Comparison of ENCODE assay signal across 15 cellular contexts in the genomic region with DNA sequence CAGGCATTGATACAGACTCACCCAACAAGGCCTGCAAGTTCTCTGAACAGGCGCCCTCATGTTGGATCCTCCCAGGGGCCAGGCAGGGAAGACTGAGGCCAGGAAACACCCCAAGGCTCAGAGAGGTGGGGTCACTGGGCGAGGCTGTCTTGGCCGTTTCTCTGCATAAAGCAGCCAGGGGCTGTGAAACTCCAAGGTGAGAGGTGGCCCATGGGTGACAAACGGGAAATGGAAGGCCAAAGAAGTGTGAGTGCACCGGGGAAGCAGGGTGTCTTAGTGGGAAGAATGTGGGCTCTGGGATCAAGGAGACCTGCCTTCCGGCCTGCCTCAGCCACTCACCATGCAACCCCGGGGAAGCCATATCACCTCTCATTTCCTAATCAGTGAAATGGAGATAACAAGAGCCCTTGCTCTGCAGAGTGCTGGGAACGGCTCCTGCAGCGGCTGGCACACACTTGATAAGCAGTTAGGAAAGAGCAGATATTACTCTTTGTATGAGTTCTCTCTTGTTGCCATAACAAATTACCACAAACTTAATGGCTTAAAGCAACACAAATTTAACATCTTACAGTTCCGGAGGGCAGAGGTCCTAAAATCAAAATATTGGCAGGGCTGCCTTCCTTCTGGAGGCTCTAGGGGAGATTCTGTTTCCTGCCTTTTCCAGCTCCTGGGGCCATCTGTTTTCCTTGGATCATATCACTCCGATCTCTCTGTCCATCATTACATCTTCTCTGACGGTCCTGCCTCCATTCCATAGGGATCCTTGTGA.
DNase-seq lines count a peak whose midpoint lies in the region; TF ChIP-seq lines count a peak whose summit lies in the region.
"Had no signal": no experiment of that assay in that cellular context is flagged by ENCODE, and none has a peak within 500 bp of the region (broad histone marks: within the 10 kb centered on the region; RNA-seq: fewer than 3 reads in every experiment).

No MANE protein-coding gene starts in this region.

- WGBS in testis, 2 donors: 54 to 59% methylated on average over 9 to 12 of the region's 12 CpGs

- no peaks in the 10 kb centered on the region for H3K36me3 Mint-ChIP-seq in MCF 10A (ENCODE audit: insufficient read depth, unreplicated experiment)

- peak overlapping the region; percentile 7 for H3K27ac Mint-ChIP-seq in MCF 10A (ENCODE audit: low read depth, unreplicated experiment)
- H3K27ac Mint-ChIP-seq: activated CD4-positive, alpha-beta T cell treated with anti-CD3 and anti-CD28 coated beads for 36 hours had no signal

- BruUV-seq in MCF 10A (replicated peaks; lab: Mats Ljungman, UMichigan): no TSS peak

- CTCF ChIA-PET in MCF 10A (lab: Yijun Ruan, JAX): interaction anchor here (0.6 to 7.9 kb wide), 21 partner anchors 11 to 936 kb away, joined by 3 to 128 read pairs (median 4); no protein-coding TSS in a partner anchor

- no peak overlapping the region for H3K4me3 ChIP-seq in breast epithelium
- no peak overlapping the region for H3K4me3 ChIP-seq in testis
- H3K4me3 ChIP-seq: HAP-1, thyroid gland had no signal

- H3K27me3 Mint-ChIP-seq in MCF 10A (ENCODE audit: insufficient read depth, unreplicated experiment): no peaks in the 10 kb centered on the region
- H3K27me3 Mint-ChIP-seq: activated CD4-positive, alpha-beta T cell treated with anti-CD3 and anti-CD28 coated beads for 36 hours had no signal

- H3K4me1 ChIP-seq in breast epithelium (no peaks in the 10 kb centered on the region), testis (peaks cover 9% of the 10 kb centered on the region)
- H3K4me1 ChIP-seq: HAP-1 had no signal

- H3K9me3 Mint-ChIP-seq in MCF 10A (ENCODE audit: unreplicated experiment): no peaks in the 10 kb centered on the region
- H3K9me3 Mint-ChIP-seq: activated T-cell treated with anti-CD3 and anti-CD28 coated beads, Interleukin-2, amount 50 U/mL, for 4 hours had no signal

- no peak for TF ChIP-seq POLR2A in breast epithelium (IDR thresholded peaks at IDR 0.05)
- TF ChIP-seq POLR2A in testis (IDR thresholded peaks at IDR 0.05): no peak

- H3K36me3 ChIP-seq in breast epithelium (no peaks in the 10 kb centered on the region), testis (ENCODE audit: low read depth, missing control alignments) (no peaks in the 10 kb centered on the region)
- H3K36me3 ChIP-seq: HAP-1, neutrophil, thyroid gland had no signal

- intact Hi-C loops in MCF 10A (cut with micrococcal nuclease) (no loop called here), breast epithelium (cut with DNase I; ENCODE audit: low total_unique reads) (loop anchor here (10.0 kb wide), 1 partner anchor 221 kb away; no protein-coding TSS in a partner anchor), testis (cut with DNase I; ENCODE audit: low total_unique reads) (loop anchor here (10.0 kb wide), 1 partner anchor 221 kb away; no protein-coding TSS in a partner anchor)

- H3K27ac ChIP-seq in breast epithelium (no peak overlapping the region), testis (no peak overlapping the region)
- H3K27ac ChIP-seq: neutrophil, thyroid gland had no signal

- DNase-seq in MCF 10A (ENCODE audit: unreplicated experiment) (no peak), breast epithelium (ENCODE audit: low spot score in 2 of 2) (no peak), dermis microvascular lymphatic vessel endothelial cell (ENCODE audit: low read depth in 2 of 2) (peak; percentile 45 to 95), iris pigment epithelial cell (ENCODE audit: low read depth) (peak; percentile 64), testis (peak; percentile 58), DMS79 (lab: John Stamatoyannopoulos, UW) (no peak)
- DNase-seq in activated CD4-positive, alpha-beta T cell treated with anti-CD3 and anti-CD28 coated beads for 48 hours: no peak
- no peak for DNase-seq in stimulated activated CD4-positive, alpha-beta T cell treated with anti-CD3 and anti-CD28 coated beads, Interleukin-2, amount 100 ng/mL, for 48 hours
- DNase-seq: activated CD4-positive, alpha-beta T cell treated with anti-CD3 and anti-CD28 coated beads for 36 hours; activated T-cell treated with anti-CD3 and anti-CD28 coated beads, Interleukin-2, amount 50 U/mL, for 4 hours; NCI-H2171 treated with DMSO at 0.1 percent for 48 hours; stimulated activated CD4-positive, alpha-beta T cell treated with anti-CD3 and anti-CD28 coated beads, Interleukin-12 subunit alpha, Interleukin-12 subunit beta, amount 100 ng/mL, for 4 hours; thyroid gland had no signal

- no peak for TF ChIP-seq CTCF in MCF 10A (IDR thresholded peaks at IDR 0.05; ENCODE audit: unreplicated experiment)
- TF ChIP-seq CTCF in breast epithelium (IDR thresholded peaks at IDR 0.05): no peak
- TF ChIP-seq CTCF in testis (IDR thresholded peaks at IDR 0.05): no peak

- H3K4me3 Mint-ChIP-seq in MCF 10A (ENCODE audit: unreplicated experiment): no peak overlapping the region
- H3K4me3 Mint-ChIP-seq: activated CD4-positive, alpha-beta T cell treated with anti-CD3 and anti-CD28 coated beads for 36 hours; activated T-cell treated with anti-CD3 and anti-CD28 coated beads, Interleukin-2, amount 50 U/mL, for 4 hours had no signal

- POLR2A ChIA-PET in MCF 10A (lab: Yijun Ruan, JAX): interaction anchor here (0.8 kb wide), 1 partner anchor 223 kb away, joined by 3 read pairs; no protein-coding TSS in a partner anchor

- no peaks in the 10 kb centered on the region for H3K4me1 Mint-ChIP-seq in MCF 10A (ENCODE audit: insufficient read depth, unreplicated experiment)
- H3K4me1 Mint-ChIP-seq: activated CD4-positive, alpha-beta T cell treated with anti-CD3 and anti-CD28 coated beads for 36 hours had no signal

- H3K9me3 ChIP-seq in breast epithelium: no peaks in the 10 kb centered on the region
- H3K9me3 ChIP-seq in testis: no peaks in the 10 kb centered on the region
- H3K9me3 ChIP-seq: HAP-1, neutrophil, thyroid gland had no signal

- H3K27me3 ChIP-seq in breast epithelium (no peaks in the 10 kb centered on the region), testis (no peaks in the 10 kb centered on the region)
- H3K27me3 ChIP-seq: neutrophil, thyroid gland had no signal

Comparison
In these comparisons a context has a peak if more than half of its experiments do, and no peak if none do; other contexts are left out.
1. DNase-seq: peak in dermis microvascular lymphatic vessel endothelial cell (2 of 2), iris pigment epithelial cell (single experiment) and testis (single experiment); none in MCF 10A (single experiment), breast epithelium (0 of 2), activated CD4-positive, alpha-beta T cell treated with anti-CD3 and anti-CD28 coated beads for 48 hours (single experiment), stimulated activated CD4-positive, alpha-beta T cell treated with anti-CD3 and anti-CD28 coated beads, Interleukin-2, amount 100 ng/mL, for 48 hours (0 of 2) and DMS79 (single experiment).